8 cellular contexts compared by ENCODE assay signal in the genomic region with DNA sequence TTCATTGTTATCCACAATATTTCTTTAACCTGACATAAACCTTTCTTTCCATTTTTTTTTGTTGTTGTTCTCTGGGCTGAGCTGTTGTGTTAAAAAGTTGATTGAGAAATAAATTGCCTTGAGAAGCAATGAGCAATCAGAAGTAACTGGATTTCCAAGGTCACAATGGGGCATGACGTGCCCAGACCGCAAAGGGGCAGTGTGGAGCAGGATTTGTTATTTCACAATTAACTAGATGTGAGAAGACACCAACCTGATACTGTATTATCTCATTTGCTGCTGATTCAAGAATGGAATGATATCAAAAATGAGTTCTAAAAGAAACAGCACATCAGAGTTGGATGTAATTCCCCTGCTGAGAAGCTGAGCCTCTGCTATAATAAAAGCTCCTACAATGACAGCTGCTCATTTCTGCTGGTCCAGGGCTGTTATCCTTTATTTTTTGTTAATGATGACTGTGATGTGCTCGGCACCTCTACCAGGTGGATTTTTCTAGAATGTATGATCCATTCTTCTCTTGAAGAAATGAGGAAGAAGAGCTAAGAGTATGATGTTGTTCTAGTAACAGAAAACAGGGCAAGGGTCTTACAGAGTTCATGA. TPM values are rescaled to one million over a fixed set of nuclear protein-coding genes. Genes with fewer than 3 reads are reported as not detected.
DNase-seq lines count a peak whose midpoint lies in the region; ATAC-seq and TF ChIP-seq lines count a peak whose summit lies in the region.

No MANE protein-coding gene starts in this region.

- H3K27ac Mint-ChIP-seq in stimulated activated naive B cell treated with anti-CD40 and anti-IgM and Interleukin-4, amounts not matched to agents 10 μg/mL and 1 μg/mL and 100 μg/mL, for 72 hours = no peak overlapping the region

- H4K20me1 ChIP-seq in MM.1S (ENCODE audit: insufficient read depth, low read length) = no peaks in the 10 kb centered on the region

- H3K4me3 ChIP-seq in left ventricle myocardium inferior = no peak overlapping the region
- no peak overlapping the region for H3K4me3 ChIP-seq in MM.1S (ENCODE audit: low read length)
- H3K4me3 ChIP-seq in astrocyte of the spinal cord (ENCODE audit: low read depth, low read length) = no peak overlapping the region
- no peak overlapping the region for H3K4me3 ChIP-seq in effector memory CD4-positive, alpha-beta T cell (ENCODE audit: insufficient read depth, low read depth, low read length, poor library complexity, severe bottlenecking)

- TF ChIP-seq CTCF in left ventricle myocardium inferior (IDR thresholded peaks at IDR 0.05; ENCODE audit: borderline replicate concordance) (peak; percentile 58), MM.1S (IDR thresholded peaks at IDR 0.05; ENCODE audit: low read length) (peak; percentile 78), astrocyte of the spinal cord (IDR thresholded peaks at IDR 0.05; ENCODE audit: low read depth, low read length) (peak; percentile 54)

- H3K4me2 ChIP-seq in MM.1S (ENCODE audit: low read depth, low read length) = no peak overlapping the region

- no peak for DNase-seq in left ventricle myocardium inferior
- no peak for DNase-seq in left ventricle myocardium superior
- peak; percentile 62 for DNase-seq in MM.1S
- peak; percentile 17 for DNase-seq in astrocyte of the spinal cord (ENCODE audit: low read depth, low spot score)
- peak; percentile 45 to 56 for DNase-seq in lung microvascular endothelial cell (ENCODE audit: low read depth in 2 of 2)
- DNase-seq in posterior vena cava (ENCODE audit: low spot score) = no peak
- DNase-seq in stimulated activated naive B cell treated with anti-CD40 and anti-IgM and Interleukin-4, amounts not matched to agents 10 μg/mL and 1 μg/mL and 100 μg/mL, for 72 hours = no peak
- DNase-seq in effector memory CD4-positive, alpha-beta T cell = no peak

- no peaks in the 10 kb centered on the region for H3K9me3 Mint-ChIP-seq in stimulated activated naive B cell treated with anti-CD40 and anti-IgM and Interleukin-4, amounts not matched to agents 10 μg/mL and 1 μg/mL and 100 μg/mL, for 72 hours

- H3K9ac ChIP-seq in MM.1S (ENCODE audit: low read length) = no peak overlapping the region

- H3K4me1 ChIP-seq in left ventricle myocardium inferior (no peaks in the 10 kb centered on the region), MM.1S (ENCODE audit: low read length) (no peaks in the 10 kb centered on the region)
- no peaks in the 10 kb centered on the region for H3K4me1 ChIP-seq in effector memory CD4-positive, alpha-beta T cell (ENCODE audit: control insufficient read depth, insufficient read depth, low read length, poor library complexity, severe bottlenecking)

- H3K9me2 ChIP-seq in MM.1S (replicated peaks; ENCODE audit: insufficient read depth, low read length) = no peaks in the 10 kb centered on the region

- H3K27me3 ChIP-seq in left ventricle myocardium inferior (ENCODE audit: low read depth) (peaks cover 16% of the 10 kb centered on the region), MM.1S (replicated peaks; ENCODE audit: insufficient read depth, low read length) (no peaks in the 10 kb centered on the region)
- no peaks in the 10 kb centered on the region for H3K27me3 ChIP-seq in effector memory CD4-positive, alpha-beta T cell (replicated peaks; ENCODE audit: control insufficient read depth, insufficient read depth, low read length, poor library complexity, severe bottlenecking)

- H3K4me3 Mint-ChIP-seq in stimulated activated naive B cell treated with anti-CD40 and anti-IgM and Interleukin-4, amounts not matched to agents 10 μg/mL and 1 μg/mL and 100 μg/mL, for 72 hours = no peak overlapping the region

- H3K27ac ChIP-seq in left ventricle myocardium inferior (replicated peaks) (no peak overlapping the region), MM.1S (ENCODE audit: low read length) (no peak overlapping the region)
- no peak overlapping the region for H3K27ac ChIP-seq in effector memory CD4-positive, alpha-beta T cell (ENCODE audit: insufficient read depth, low read length, poor library complexity, severe bottlenecking)

- H3K4me1 Mint-ChIP-seq in stimulated activated naive B cell treated with anti-CD40 and anti-IgM and Interleukin-4, amounts not matched to agents 10 μg/mL and 1 μg/mL and 100 μg/mL, for 72 hours = no peaks in the 10 kb centered on the region

- H3K9me3 ChIP-seq in left ventricle myocardium inferior (replicated peaks) (no peaks in the 10 kb centered on the region), MM.1S (replicated peaks; ENCODE audit: insufficient read depth, low read length) (no peaks in the 10 kb centered on the region)
- no peaks in the 10 kb centered on the region for H3K9me3 ChIP-seq in effector memory CD4-positive, alpha-beta T cell (ENCODE audit: control insufficient read depth, low read length)

- H3F3A ChIP-seq in MM.1S (ENCODE audit: insufficient read depth, low read length) = no peaks in the 10 kb centered on the region

- no peaks in the 10 kb centered on the region for H3K36me3 Mint-ChIP-seq in stimulated activated naive B cell treated with anti-CD40 and anti-IgM and Interleukin-4, amounts not matched to agents 10 μg/mL and 1 μg/mL and 100 μg/mL, for 72 hours

- in situ Hi-C loops in astrocyte of the spinal cord (cut with HindIII; ENCODE audit: low sequenced_read_pairs) = no loop called here

- no peaks in the 10 kb centered on the region for H3K36me3 ChIP-seq in left ventricle myocardium inferior
- H3K36me3 ChIP-seq in MM.1S (replicated peaks; ENCODE audit: insufficient read depth, low read length) = no peaks in the 10 kb centered on the region
- H3K36me3 ChIP-seq in effector memory CD4-positive, alpha-beta T cell (ENCODE audit: control insufficient read depth, insufficient read depth, low read length) = no peaks in the 10 kb centered on the region

- no peaks in the 10 kb centered on the region for H3K79me2 ChIP-seq in MM.1S (ENCODE audit: low read length)

- no peak for ATAC-seq in left ventricle myocardium superior
- ATAC-seq in stimulated activated naive B cell treated with anti-CD40 and anti-IgM and Interleukin-4, amounts not matched to agents 10 μg/mL and 1 μg/mL and 100 μg/mL, for 72 hours (replicated peaks) = no peak

- no peak overlapping the region for H2AFZ ChIP-seq in MM.1S (ENCODE audit: low read length)

- intact Hi-C loops in left ventricle myocardium inferior (cut with micrococcal nuclease) (no loop called here), left ventricle myocardium superior (cut with micrococcal nuclease) (no loop called here), posterior vena cava (cut with DNase I) (no loop called here)

- peaks cover 5 to 11% of the 10 kb centered on the region in 2 donors for H3K27me3 Mint-ChIP-seq in stimulated activated naive B cell treated with anti-CD40 and anti-IgM and Interleukin-4, amounts not matched to agents 10 μg/mL and 1 μg/mL and 100 μg/mL, for 72 hours

RNA-seq across cellular contexts. Expression of a gene that starts 28.1 kb away (rescaled TPM):
- total RNA-seq in left ventricle myocardium inferior (17.9 TPM), left ventricle myocardium superior (34.5 TPM), lung microvascular endothelial cell (not detected in 2 replicates), posterior vena cava (not detected)

Comparison
In these comparisons a context has a peak if more than half of its experiments do, and no peak if none do; other contexts are left out.
1. DNase-seq: peak in MM.1S (single experiment), astrocyte of the spinal cord (single experiment) and lung microvascular endothelial cell (2 of 2); none in left ventricle myocardium inferior (single experiment), left ventricle myocardium superior (single experiment), posterior vena cava (single experiment), stimulated activated naive B cell treated with anti-CD40 and anti-IgM and Interleukin-4, amounts not matched to agents 10 μg/mL and 1 μg/mL and 100 μg/mL, for 72 hours (single experiment) and effector memory CD4-positive, alpha-beta T cell (0 of 3).
2. RNA of a gene that starts 28.1 kb away (total RNA-seq): 34.5 TPM in left ventricle myocardium superior (single experiment) and 17.9 TPM in left ventricle myocardium inferior (single experiment); not detected in posterior vena cava and not detected in lung microvascular endothelial cell; every median in the first group is over 10 times any median in the second.
3. Peak in every context shown above with its lines, with median percentiles within 50 percentile points of each other: CTCF ChIP-seq.